Comparison of ENCODE assay signal across 19 cellular contexts in genomic region chr10:99815611-99816010, GRCh38.
"Had no signal": no experiment of that assay in that cellular context is flagged by ENCODE, and none has a peak within 500 bp of the region (broad histone marks: within the 10 kb centered on the region; RNA-seq: fewer than 3 reads in every experiment).

No MANE protein-coding gene starts in this region.

- H3K4me3 Mint-ChIP-seq: activated CD4-positive, alpha-beta T cell treated with anti-CD3 and anti-CD28 coated beads, Interleukin-2, amount 10 ng/mL, durations not matched to agents 7 days and 5 days; activated naive CD4-positive, alpha-beta T cell treated with anti-CD3 and anti-CD28 coated beads, Interleukin-2, amount 50 U/mL, for 24 hours; activated T-cell treated with anti-CD3 and anti-CD28 coated beads, Interleukin-2, amount 50 U/mL, for 72 hours; natural killer cell; stimulated activated effector memory CD8-positive, alpha-beta T cell treated with anti-CD3 and anti-CD28 coated beads, Interleukin-12 subunit alpha, Interleukin-12 subunit beta, amount 100 ng/mL, for 72 hours; T-helper 1 cell treated with Interleukin-12 subunit alpha and Interleukin-12 subunit beta and Interleukin-4 antibody, amounts not matched to agents 30 μg/mL and 1 μg/mL, for 36 hours had no signal

- DNase-seq: activated CD4-positive, alpha-beta T cell treated with anti-CD3 and anti-CD28 coated beads, Interleukin-2, amount 10 ng/mL, durations not matched to agents 7 days and 5 days; activated gamma-delta T cell; activated T-cell treated with anti-CD3 and anti-CD28 coated beads, Interleukin-2, amount 50 U/mL, for 72 hours; adrenal gland; foreskin keratinocyte; left cardiac atrium; lower lobe of right lung; natural killer cell; pancreas; right lobe of liver; stimulated activated CD4-positive, alpha-beta T cell treated with anti-CD3 and anti-CD28 coated beads, Interleukin-4, amount 100 ng/mL, for 24 hours; stomach; trophoblast cell had no signal

- H3K27me3 ChIP-seq: adrenal gland, foreskin keratinocyte, hepatocyte, pancreas, right lobe of liver, stomach, vagina had no signal

- H3K4me1 ChIP-seq: adrenal gland, lower lobe of right lung, pancreas, right lobe of liver, vagina had no signal

- H3K36me3 Mint-ChIP-seq: natural killer cell; stimulated activated effector memory CD8-positive, alpha-beta T cell treated with anti-CD3 and anti-CD28 coated beads, Interleukin-12 subunit alpha, Interleukin-12 subunit beta, amount 100 ng/mL, for 72 hours had no signal

- H3K79me2 ChIP-seq: hepatocyte had no signal

- H3K9me3 ChIP-seq: adrenal gland, lower lobe of right lung, pancreas, right lobe of liver, stomach, vagina had no signal

- H3K27ac Mint-ChIP-seq: activated CD4-positive, alpha-beta T cell treated with anti-CD3 and anti-CD28 coated beads, Interleukin-2, amount 10 ng/mL, durations not matched to agents 7 days and 5 days; activated naive CD4-positive, alpha-beta T cell treated with anti-CD3 and anti-CD28 coated beads, Interleukin-2, amount 50 U/mL, for 24 hours; activated T-cell treated with anti-CD3 and anti-CD28 coated beads, Interleukin-2, amount 50 U/mL, for 72 hours; natural killer cell; stimulated activated effector memory CD8-positive, alpha-beta T cell treated with anti-CD3 and anti-CD28 coated beads, Interleukin-12 subunit alpha, Interleukin-12 subunit beta, amount 100 ng/mL, for 72 hours; T-helper 1 cell treated with Interleukin-12 subunit alpha and Interleukin-12 subunit beta and Interleukin-4 antibody, amounts not matched to agents 30 μg/mL and 1 μg/mL, for 36 hours had no signal

- H3K4me2 ChIP-seq: hepatocyte had no signal

- H2AFZ ChIP-seq: hepatocyte had no signal

- H3K9me3 Mint-ChIP-seq: activated CD4-positive, alpha-beta T cell treated with anti-CD3 and anti-CD28 coated beads, Interleukin-2, amount 10 ng/mL, durations not matched to agents 7 days and 5 days; activated naive CD4-positive, alpha-beta T cell treated with anti-CD3 and anti-CD28 coated beads, Interleukin-2, amount 50 U/mL, for 24 hours; natural killer cell; stimulated activated effector memory CD8-positive, alpha-beta T cell treated with anti-CD3 and anti-CD28 coated beads, Interleukin-12 subunit alpha, Interleukin-12 subunit beta, amount 100 ng/mL, for 72 hours had no signal

- H3K27me3 Mint-ChIP-seq: activated CD4-positive, alpha-beta T cell treated with anti-CD3 and anti-CD28 coated beads, Interleukin-2, amount 10 ng/mL, durations not matched to agents 7 days and 5 days; activated naive CD4-positive, alpha-beta T cell treated with anti-CD3 and anti-CD28 coated beads, Interleukin-2, amount 50 U/mL, for 24 hours had no signal

- H3K27ac ChIP-seq: adrenal gland, foreskin keratinocyte, hepatocyte, lower lobe of right lung, pancreas, right lobe of liver, stomach, vagina had no signal

- H3K4me3 ChIP-seq: adrenal gland, hepatocyte, lower lobe of right lung, pancreas, right lobe of liver, stomach, vagina had no signal

- ATAC-seq: activated CD4-positive, CD25-positive, alpha-beta regulatory T cell treated with anti-CD3 and anti-CD28 coated beads, Interleukin-2, amount 50 U/mL, for 24 hours; activated T-cell treated with anti-CD3 and anti-CD28 coated beads, Interleukin-2, amount 50 U/mL, for 72 hours; foreskin keratinocyte; left cardiac atrium; lower lobe of right lung; natural killer cell; pancreas; right lobe of liver; stimulated activated effector memory CD8-positive, alpha-beta T cell treated with anti-CD3 and anti-CD28 coated beads, Interleukin-12 subunit alpha, Interleukin-12 subunit beta, amount 100 ng/mL, for 72 hours had no signal

- H3K4me1 Mint-ChIP-seq: activated CD4-positive, alpha-beta T cell treated with anti-CD3 and anti-CD28 coated beads, Interleukin-2, amount 10 ng/mL, durations not matched to agents 7 days and 5 days; activated naive CD4-positive, alpha-beta T cell treated with anti-CD3 and anti-CD28 coated beads, Interleukin-2, amount 50 U/mL, for 24 hours; natural killer cell; stimulated activated effector memory CD8-positive, alpha-beta T cell treated with anti-CD3 and anti-CD28 coated beads, Interleukin-12 subunit alpha, Interleukin-12 subunit beta, amount 100 ng/mL, for 72 hours had no signal

- H3K36me3 ChIP-seq: adrenal gland, lower lobe of right lung, pancreas, vagina had no signal
